ENCODE assay signal across 8 cellular contexts in the genomic region with DNA sequence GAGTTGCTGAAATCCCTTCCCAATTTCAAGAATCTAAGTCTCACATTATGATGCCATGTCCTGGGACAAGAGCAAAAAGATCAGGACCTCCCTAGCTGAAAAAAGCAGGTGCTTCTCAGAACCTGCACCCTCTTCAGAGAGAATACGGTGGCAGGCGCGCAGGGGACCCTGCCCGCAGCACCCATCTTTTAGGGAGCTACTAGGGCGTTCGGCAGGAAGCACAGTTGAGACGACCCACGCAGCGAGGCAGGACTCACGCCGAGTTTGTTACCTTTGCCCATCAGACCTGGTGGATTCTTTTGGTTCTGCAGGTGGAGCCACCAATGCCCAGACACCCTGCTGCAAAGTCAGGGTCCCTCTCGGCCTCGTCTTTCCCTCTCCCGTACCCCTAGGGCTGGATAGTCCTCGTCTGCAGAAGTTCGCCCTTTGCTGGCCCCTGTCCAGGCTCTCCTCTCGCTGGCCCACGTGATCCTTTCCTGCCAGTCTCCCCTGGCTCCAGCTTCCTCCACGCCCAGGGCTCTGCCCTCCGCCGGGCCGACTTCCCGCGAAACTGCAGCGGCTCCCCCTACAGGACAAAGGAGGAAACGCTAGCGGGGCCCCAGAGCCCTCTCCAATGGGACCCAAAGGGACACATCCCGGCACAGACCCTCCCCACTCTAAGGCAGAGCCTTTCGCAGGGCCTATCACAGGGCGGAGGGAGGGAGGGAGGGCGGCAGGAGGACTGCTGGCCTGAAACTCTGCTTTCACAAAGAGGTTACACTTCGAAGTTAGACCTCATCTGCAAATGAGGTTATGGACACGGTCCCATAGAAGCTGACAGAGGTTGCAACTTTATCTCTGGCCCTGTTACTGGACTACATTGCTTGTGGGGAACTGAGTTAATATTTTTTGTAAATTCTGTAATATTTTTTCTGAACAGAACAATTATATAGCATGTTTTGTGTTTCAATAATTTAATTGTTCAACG. TPM values are rescaled to one million over a fixed set of nuclear protein-coding genes. Genes with fewer than 3 reads are reported as not detected.
DNase-seq lines count a peak whose midpoint lies in the region; ATAC-seq and TF ChIP-seq lines count a peak whose summit lies in the region.

No MANE protein-coding gene starts in this region.

- TF ChIP-seq RAD21 in liver (IDR thresholded peaks at IDR 0.05), result peak; percentile 79 to 89

- ATAC-seq in GM21367 (IDR thresholded peaks at IDR 0.05; ENCODE audit: unreplicated experiment), result no peak

- 26% methylated on average over 34 of the region's 34 CpGs for WGBS in liver

- no peaks in the 10 kb centered on the region for H3K9me3 ChIP-seq in liver (ENCODE audit: control insufficient read depth in 4 of 4, low read length in 3 of 4)

- peak; percentile 73 for DNase-seq in COLO829 (ENCODE audit: low spot score)
- DNase-seq in H7, result peak; percentile 93
- DNase-seq in NCI-H226, result peak; percentile 65
- peak; percentile 81 for DNase-seq in activated CD4-positive, alpha-beta T cell treated with anti-CD3 and anti-CD28 coated beads for 48 hours
- no peak for DNase-seq in coronary artery (ENCODE audit: low spot score)
- peak; percentile 41 to 56 (median 42) for DNase-seq in stimulated activated CD4-positive, alpha-beta T cell treated with anti-CD3 and anti-CD28 coated beads, TNF-alpha, amount 100 ng/mL, for 4 hours (ENCODE audit: low read depth in 3 of 3)

- peaks cover 0 to 6% (median 3%) of the 10 kb centered on the region in 4 donors for H3K4me1 ChIP-seq in liver (ENCODE audit: control insufficient read depth in 4 of 4, insufficient read depth in 4 of 4, low read length in 3 of 4)

- H3K27ac ChIP-seq in coronary artery (no peak overlapping the region), liver (ENCODE audit: low read depth in 1 of 2, low read length in 2 of 2) (no peak overlapping the region)

- TF ChIP-seq CTCF in coronary artery (IDR thresholded peaks at IDR 0.05) (peak; percentile 41), liver (IDR thresholded peaks at IDR 0.05; ENCODE audit: low read depth, low read length, missing input control) (peak; percentile 77)

- H3K36me3 ChIP-seq in H7 (replicated peaks; ENCODE audit: control insufficient read depth, insufficient read depth, low read length) (no peaks in the 10 kb centered on the region), liver (ENCODE audit: control insufficient read depth in 4 of 4, insufficient read depth in 3 of 4, low read depth in 1 of 4, low read length in 3 of 4) (no peaks in the 10 kb centered on the region)

- peak overlapping the region; percentile 19; the same call in 1 of the 2 replicates for H3K4me3 ChIP-seq in H7 (ENCODE audit: insufficient read depth, low read depth, low read length)
- H3K4me3 ChIP-seq in coronary artery, result no peak overlapping the region
- H3K4me3 ChIP-seq in liver (ENCODE audit: low read depth in 1 of 3, low read length in 3 of 3), result peak overlapping the region in 1 of 3 donors; percentile 7

- H3K9ac ChIP-seq in liver (ENCODE audit: low read depth in 1 of 2, low read length in 2 of 2), result no peak overlapping the region

- H3K27me3 ChIP-seq in H7 (ENCODE audit: control insufficient read depth, insufficient read depth, low read length) (0 out of 2 replicates have a peak, but pooled peaks cover 1% of the 10 kb centered on the region), liver (ENCODE audit: control insufficient read depth in 4 of 4, insufficient read depth in 4 of 4, low read length in 3 of 4) (peaks cover 0 to 3% (median 0%) of the 10 kb centered on the region in 4 donors)

TF ChIP-seq in liver, 16 proteins besides CTCF, POLR2A, EP300 and RAD21:
- TF ChIP-seq NR2F2 (IDR thresholded peaks at IDR 0.05), result no peak
- no peak for TF ChIP-seq HNF4G (IDR thresholded peaks at IDR 0.05)
- TF ChIP-seq GABPA (IDR thresholded peaks at IDR 0.05 in 1 of 2, conservative IDR thresholded peaks at IDR 0.05 in 1 of 2), result no peak
- TF ChIP-seq SP1 (IDR thresholded peaks at IDR 0.05), result no peak
- no peak for TF ChIP-seq EGR1 (IDR thresholded peaks at IDR 0.05; ENCODE audit: low read depth in 2 of 2)
- TF ChIP-seq TAF1 (conservative IDR thresholded peaks at IDR 0.05), result no peak
- TF ChIP-seq HNF4A (conservative IDR thresholded peaks at IDR 0.05), result no peak
- TF ChIP-seq, protein P1, sequence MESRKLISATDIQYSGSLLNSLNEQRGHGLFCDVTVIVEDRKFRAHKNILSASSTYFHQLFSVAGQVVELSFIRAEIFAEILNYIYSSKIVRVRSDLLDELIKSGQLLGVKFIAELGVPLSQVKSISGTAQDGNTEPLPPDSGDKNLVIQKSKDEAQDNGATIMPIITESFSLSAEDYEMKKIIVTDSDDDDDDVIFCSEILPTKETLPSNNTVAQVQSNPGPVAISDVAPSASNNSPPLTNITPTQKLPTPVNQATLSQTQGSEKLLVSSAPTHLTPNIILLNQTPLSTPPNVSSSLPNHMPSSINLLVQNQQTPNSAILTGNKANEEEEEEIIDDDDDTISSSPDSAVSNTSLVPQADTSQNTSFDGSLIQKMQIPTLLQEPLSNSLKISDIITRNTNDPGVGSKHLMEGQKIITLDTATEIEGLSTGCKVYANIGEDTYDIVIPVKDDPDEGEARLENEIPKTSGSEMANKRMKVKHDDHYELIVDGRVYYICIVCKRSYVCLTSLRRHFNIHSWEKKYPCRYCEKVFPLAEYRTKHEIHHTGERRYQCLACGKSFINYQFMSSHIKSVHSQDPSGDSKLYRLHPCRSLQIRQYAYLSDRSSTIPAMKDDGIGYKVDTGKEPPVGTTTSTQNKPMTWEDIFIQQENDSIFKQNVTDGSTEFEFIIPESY (IDR thresholded peaks at IDR 0.05), result no peak
- TF ChIP-seq, protein P2, sequence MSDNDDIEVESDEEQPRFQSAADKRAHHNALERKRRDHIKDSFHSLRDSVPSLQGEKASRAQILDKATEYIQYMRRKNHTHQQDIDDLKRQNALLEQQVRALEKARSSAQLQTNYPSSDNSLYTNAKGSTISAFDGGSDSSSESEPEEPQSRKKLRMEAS (IDR thresholded peaks at IDR 0.05), result no peak
- no peak for TF ChIP-seq FOXA1 (IDR thresholded peaks at IDR 0.05)
- TF ChIP-seq, protein P3, sequence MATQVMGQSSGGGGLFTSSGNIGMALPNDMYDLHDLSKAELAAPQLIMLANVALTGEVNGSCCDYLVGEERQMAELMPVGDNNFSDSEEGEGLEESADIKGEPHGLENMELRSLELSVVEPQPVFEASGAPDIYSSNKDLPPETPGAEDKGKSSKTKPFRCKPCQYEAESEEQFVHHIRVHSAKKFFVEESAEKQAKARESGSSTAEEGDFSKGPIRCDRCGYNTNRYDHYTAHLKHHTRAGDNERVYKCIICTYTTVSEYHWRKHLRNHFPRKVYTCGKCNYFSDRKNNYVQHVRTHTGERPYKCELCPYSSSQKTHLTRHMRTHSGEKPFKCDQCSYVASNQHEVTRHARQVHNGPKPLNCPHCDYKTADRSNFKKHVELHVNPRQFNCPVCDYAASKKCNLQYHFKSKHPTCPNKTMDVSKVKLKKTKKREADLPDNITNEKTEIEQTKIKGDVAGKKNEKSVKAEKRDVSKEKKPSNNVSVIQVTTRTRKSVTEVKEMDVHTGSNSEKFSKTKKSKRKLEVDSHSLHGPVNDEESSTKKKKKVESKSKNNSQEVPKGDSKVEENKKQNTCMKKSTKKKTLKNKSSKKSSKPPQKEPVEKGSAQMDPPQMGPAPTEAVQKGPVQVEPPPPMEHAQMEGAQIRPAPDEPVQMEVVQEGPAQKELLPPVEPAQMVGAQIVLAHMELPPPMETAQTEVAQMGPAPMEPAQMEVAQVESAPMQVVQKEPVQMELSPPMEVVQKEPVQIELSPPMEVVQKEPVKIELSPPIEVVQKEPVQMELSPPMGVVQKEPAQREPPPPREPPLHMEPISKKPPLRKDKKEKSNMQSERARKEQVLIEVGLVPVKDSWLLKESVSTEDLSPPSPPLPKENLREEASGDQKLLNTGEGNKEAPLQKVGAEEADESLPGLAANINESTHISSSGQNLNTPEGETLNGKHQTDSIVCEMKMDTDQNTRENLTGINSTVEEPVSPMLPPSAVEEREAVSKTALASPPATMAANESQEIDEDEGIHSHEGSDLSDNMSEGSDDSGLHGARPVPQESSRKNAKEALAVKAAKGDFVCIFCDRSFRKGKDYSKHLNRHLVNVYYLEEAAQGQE (IDR thresholded peaks at IDR 0.05), result no peak
- no peak for TF ChIP-seq FOXA2 (IDR thresholded peaks at IDR 0.05)
- no peak for TF ChIP-seq RXRA (IDR thresholded peaks at IDR 0.05)
- TF ChIP-seq, protein P4, sequence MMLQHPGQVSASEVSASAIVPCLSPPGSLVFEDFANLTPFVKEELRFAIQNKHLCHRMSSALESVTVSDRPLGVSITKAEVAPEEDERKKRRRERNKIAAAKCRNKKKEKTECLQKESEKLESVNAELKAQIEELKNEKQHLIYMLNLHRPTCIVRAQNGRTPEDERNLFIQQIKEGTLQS (IDR thresholded peaks at IDR 0.05), result no peak
- no peak for TF ChIP-seq JUND (IDR thresholded peaks at IDR 0.05)
- TF ChIP-seq YY1 (IDR thresholded peaks at IDR 0.05), result no peak

RNA-seq across cellular contexts. Expression of a gene that starts 28.8 kb away (rescaled TPM):
- not detected in 2 replicates for total RNA-seq in H7 (2014; rRNA removed; shearing (Covaris generic))
- not detected for total RNA-seq in liver
- not detected for polyA plus RNA-seq in liver
